In the genomic region with DNA sequence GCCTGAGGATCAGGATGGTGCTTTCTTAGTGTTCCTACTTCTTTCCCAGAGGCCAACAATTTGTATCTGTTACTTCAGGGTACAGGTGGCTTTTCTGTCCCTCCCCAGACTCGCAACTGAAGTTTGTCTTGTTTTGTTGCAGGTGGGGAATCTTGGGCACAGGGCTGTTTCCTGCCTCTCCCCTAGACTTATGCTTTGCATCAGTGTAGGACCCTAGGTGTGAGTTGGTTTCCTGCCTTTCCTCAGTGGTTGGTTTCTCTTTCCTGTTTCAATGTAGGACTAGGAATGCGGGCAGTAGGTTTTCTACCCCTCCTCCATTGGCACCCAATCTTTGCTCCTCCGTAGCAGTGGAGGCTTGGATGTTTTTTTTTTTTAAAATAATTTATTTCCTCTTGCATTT, we compare ENCODE assay signal across 23 cellular contexts.
"Had no signal": no experiment of that assay in that cellular context is flagged by ENCODE, and none has a peak within 500 bp of the region (broad histone marks: within the 10 kb centered on the region; RNA-seq: fewer than 3 reads in every experiment).

No MANE protein-coding gene starts in this region.

- H3K4me3 Mint-ChIP-seq: activated naive CD4-positive, alpha-beta T cell treated with anti-CD3 and anti-CD28 coated beads, Interleukin-2, amount 50 U/mL, for 24 hours; brain; dendritic cell treated with granulocyte-macrophage colony-stimulating factor and Interleukin-4, amounts not matched to agents 40 ng/mL and 50 ng/mL, for 4 days; stimulated activated memory B cell treated with anti-CD40 and anti-IgM and Interleukin-4, amounts not matched to agents 10 μg/mL and 1 μg/mL and 100 μg/mL, for 72 hours had no signal

- H3K27me3 ChIP-seq: foreskin keratinocyte, hepatocyte, right lobe of liver, testis, uterus had no signal

- H3K4me3 ChIP-seq: hepatocyte, mucosa of descending colon, right lobe of liver, skin epidermis, testis, uterus had no signal

- ATAC-seq: foreskin keratinocyte; left colon; mucosa of descending colon; right lobe of liver; stimulated activated memory B cell treated with anti-CD40 and anti-IgM and Interleukin-4, amounts not matched to agents 10 μg/mL and 1 μg/mL and 100 μg/mL, for 72 hours had no signal

- FAIRE-seq: TTC549 had no signal

- H2AFZ ChIP-seq: hepatocyte had no signal

- H3K27ac Mint-ChIP-seq: brain; dendritic cell treated with granulocyte-macrophage colony-stimulating factor and Interleukin-4, amounts not matched to agents 40 ng/mL and 50 ng/mL, for 4 days; stimulated activated memory B cell treated with anti-CD40 and anti-IgM and Interleukin-4, amounts not matched to agents 10 μg/mL and 1 μg/mL and 100 μg/mL, for 72 hours had no signal

- H3K79me2 ChIP-seq: hepatocyte had no signal

- H3K36me3 ChIP-seq: right lobe of liver, uterus had no signal

- H3K27me3 Mint-ChIP-seq: activated naive CD4-positive, alpha-beta T cell treated with anti-CD3 and anti-CD28 coated beads, Interleukin-2, amount 50 U/mL, for 24 hours; brain; dendritic cell treated with granulocyte-macrophage colony-stimulating factor and Interleukin-4, amounts not matched to agents 40 ng/mL and 50 ng/mL, for 4 days; stimulated activated memory B cell treated with anti-CD40 and anti-IgM and Interleukin-4, amounts not matched to agents 10 μg/mL and 1 μg/mL and 100 μg/mL, for 72 hours had no signal

- H3K9me3 ChIP-seq: mucosa of descending colon, right lobe of liver, testis, uterus had no signal

- DNase-seq: activated gamma-delta T cell treated with Interleukin-2 at 50 U/mL for 16 hours; activated T-cell treated with anti-CD3 and anti-CD28 coated beads, Interleukin-2, amount 50 U/mL, for 1 hour; aorta; effector CD4-positive, alpha-beta T cell; foreskin keratinocyte; glutamatergic neuron; islet precursor cell; left colon; mesenchymal stem cell; mucosa of descending colon; occipital lobe; posterior cingulate gyrus; right lobe of liver; testis; trophoblast cell; uterus had no signal

- H3K4me1 ChIP-seq: foreskin keratinocyte, right lobe of liver, testis, uterus had no signal

- H3K4me2 ChIP-seq: hepatocyte had no signal

- H3K4me1 Mint-ChIP-seq: brain had no signal

- H3K9me3 Mint-ChIP-seq: activated naive CD4-positive, alpha-beta T cell treated with anti-CD3 and anti-CD28 coated beads, Interleukin-2, amount 50 U/mL, for 24 hours; dendritic cell treated with granulocyte-macrophage colony-stimulating factor and Interleukin-4, amounts not matched to agents 40 ng/mL and 50 ng/mL, for 4 days; stimulated activated memory B cell treated with anti-CD40 and anti-IgM and Interleukin-4, amounts not matched to agents 10 μg/mL and 1 μg/mL and 100 μg/mL, for 72 hours had no signal
